Comparison of ENCODE assay signal across 22 cellular contexts in genomic region chr14:95288672-95289322, GRCh38. TPM values are rescaled to one million over a fixed set of nuclear protein-coding genes. Genes with fewer than 3 reads are reported as not detected.
DNase-seq lines count a peak whose midpoint lies in the region; ATAC-seq and TF ChIP-seq lines count a peak whose summit lies in the region.
"Had no signal": no experiment of that assay in that cellular context is flagged by ENCODE, and none has a peak within 500 bp of the region (broad histone marks: within the 10 kb centered on the region; RNA-seq: fewer than 3 reads in every experiment).

No MANE protein-coding gene starts in this region.

- H3K4me3 Mint-ChIP-seq in type B pancreatic cell, result no peak overlapping the region
- H3K4me3 Mint-ChIP-seq: CD4-positive, CD25-positive, alpha-beta regulatory T cell; IgD-negative memory B cell had no signal

- peak overlapping the region; percentile 87 for H3K27ac ChIP-seq in left ventricle myocardium inferior (replicated peaks)
- peak overlapping the region in 34 of 59 donors; percentile 12 to 100 (median 75) for H3K27ac ChIP-seq in dorsolateral prefrontal cortex
- H3K27ac ChIP-seq: GM23248 had no signal

- intact Hi-C loops in left ventricle myocardium inferior (cut with micrococcal nuclease), result no loop called here
- intact Hi-C loops in Right ventricle myocardium inferior (cut with DNase I), result no loop called here
- intact Hi-C loops in dorsolateral prefrontal cortex (cut with DNase I), result no loop called here

- H3K4me3 ChIP-seq in left ventricle myocardium inferior (no peak overlapping the region), dorsolateral prefrontal cortex (no peak overlapping the region)
- H3K4me3 ChIP-seq: GM23248 had no signal

- no peak overlapping the region for H3K27ac Mint-ChIP-seq in type B pancreatic cell
- H3K27ac Mint-ChIP-seq: IgD-negative memory B cell had no signal

- peaks cover 9% of the 10 kb centered on the region for H3K36me3 Mint-ChIP-seq in type B pancreatic cell
- H3K36me3 Mint-ChIP-seq: CD4-positive, CD25-positive, alpha-beta regulatory T cell; CD8-positive, alpha-beta memory T cell had no signal

- no peak for ATAC-seq in Right ventricle myocardium inferior
- ATAC-seq: HepG2 had no signal

- peaks cover 8% of the 10 kb centered on the region for H3K4me1 Mint-ChIP-seq in type B pancreatic cell (ENCODE audit: unreplicated experiment)
- H3K4me1 Mint-ChIP-seq: CD4-positive, CD25-positive, alpha-beta regulatory T cell; CD8-positive, alpha-beta memory T cell had no signal

- no peaks in the 10 kb centered on the region for H3K27me3 Mint-ChIP-seq in type B pancreatic cell

- no peaks in the 10 kb centered on the region for H3K36me3 ChIP-seq in left ventricle myocardium inferior
- H3K36me3 ChIP-seq: BE2C had no signal

- TF ChIP-seq CTCF in left ventricle myocardium inferior (IDR thresholded peaks at IDR 0.05; ENCODE audit: borderline replicate concordance) (no peak), dorsolateral prefrontal cortex (IDR thresholded peaks at IDR 0.05 in 54 of 56, conservative IDR thresholded peaks at IDR 0.05 in 2 of 56; ENCODE audit: low read depth in 1 of 56, partially characterized antibody in 56 of 56) (no peak), type B pancreatic cell (conservative IDR thresholded peaks at IDR 0.05) (no peak)

- H3K9me3 ChIP-seq in left ventricle myocardium inferior (replicated peaks), result no peaks in the 10 kb centered on the region

- H3K27me3 ChIP-seq in left ventricle myocardium inferior (ENCODE audit: low read depth) (no peaks in the 10 kb centered on the region), dorsolateral prefrontal cortex (no peaks in the 10 kb centered on the region)
- H3K27me3 ChIP-seq: BE2C had no signal

- peaks cover 47% of the 10 kb centered on the region for H3K4me1 ChIP-seq in left ventricle myocardium inferior

- H3K9me3 Mint-ChIP-seq in type B pancreatic cell, result peaks cover 7% of the 10 kb centered on the region
- H3K9me3 Mint-ChIP-seq: CD8-positive, alpha-beta memory T cell; IgD-negative memory B cell had no signal

- DNase-seq in left ventricle myocardium inferior (no peak), Right ventricle myocardium inferior (ENCODE audit: missing footprints) (no peak), dorsolateral prefrontal cortex (no peak), mesenteric fat pad (ENCODE audit: low spot score) (peak; percentile 24), type B pancreatic cell (ENCODE audit: extremely low spot score, unreplicated experiment) (peak; percentile 24), NCI-H1417 (lab: John Stamatoyannopoulos, UW) (no peak), 8988T (no peak), SIG-M5 treated with dmso at 0.1 percent for 504 hours (lab: John Stamatoyannopoulos, UW; ENCODE audit: unreplicated experiment) (no peak)
- DNase-seq: ACHN; BE2C; C1 segment of cervical spinal cord; CD4-positive, CD25-positive, alpha-beta regulatory T cell; CD8-positive, alpha-beta memory T cell; COR-L47; DMS 273 treated with DMSO at 0.1 percent for 48 hours; DMS53; DND-41; EL; GM23248 had no signal

RNA-seq across cellular contexts. Expression of gene CLMN, which starts 30.9 kb away (rescaled TPM):
- total RNA-seq in left ventricle myocardium inferior (3.7 TPM), Right ventricle myocardium inferior (7.6 TPM), dorsolateral prefrontal cortex (100 to 1,000 TPM in 37 of 120 experiments, 10 to 100 TPM in 83; 22.3 to 262 (median 78.6) TPM), mesenteric fat pad (47.4 TPM), type B pancreatic cell (ENCODE audit: low replicate concordance) (10.2 and 23.0 TPM in 2 replicates)
- total RNA-seq: G401 had no signal

Comparison
In these comparisons a context has a peak if more than half of its experiments do, and no peak if none do; other contexts are left out.
1. DNase-seq: peak in mesenteric fat pad (single experiment) and type B pancreatic cell (single experiment); none in left ventricle myocardium inferior (single experiment), Right ventricle myocardium inferior (single experiment), dorsolateral prefrontal cortex (0 of 10), NCI-H1417 (0 of 3), 8988T (single experiment) and SIG-M5 treated with dmso at 0.1 percent for 504 hours (single experiment).